Comparison of ENCODE assay signal across 27 cellular contexts in genomic region chr13:113093580-113094409, GRCh38. TPM values are rescaled to one million over a fixed set of nuclear protein-coding genes. Genes with fewer than 3 reads are reported as not detected.
"Had no signal": no experiment of that assay in that cellular context is flagged by ENCODE, and none has a peak within 500 bp of the region (broad histone marks: within the 10 kb centered on the region; RNA-seq: fewer than 3 reads in every experiment).

No MANE protein-coding gene starts in this region.

- H3K27ac ChIP-seq: foreskin keratinocyte, hepatocyte, sigmoid colon, upper lobe of left lung had no signal

- H3K9me3 ChIP-seq: sigmoid colon, upper lobe of left lung had no signal

- H3K27me3 ChIP-seq: hepatocyte, upper lobe of left lung had no signal

- H3K4me1 ChIP-seq: foreskin keratinocyte, upper lobe of left lung had no signal

- H2AFZ ChIP-seq: hepatocyte had no signal

- H3K4me2 ChIP-seq: hepatocyte, smooth muscle cell had no signal

- DNase-seq: activated CD4-positive, alpha-beta T cell treated with anti-CD3 and anti-CD28 coated beads for 36 hours; activated CD4-positive, alpha-beta T cell treated with anti-CD3 and anti-CD28 coated beads, Interleukin-2, amount 50 U/mL, for 4 hours; activated CD8-positive, alpha-beta memory T cell treated with anti-CD3 and anti-CD28 coated beads for 24 hours; activated CD8-positive, alpha-beta memory T cell treated with anti-CD3 and anti-CD28 coated beads, Interleukin-2, amount 50 U/mL, for 4 hours; activated naive CD4-positive, alpha-beta T cell; activated T-cell treated with anti-CD3 and anti-CD28 coated beads, Interleukin-2, amount 50 U/mL, for 24 hours; dermis blood vessel endothelial cell; effector memory CD4-positive, alpha-beta T cell; foreskin keratinocyte; immature natural killer cell; kidney glomerular epithelial cell; mesendoderm; naive B cell; occipital lobe; sigmoid colon; stimulated activated CD4-positive, alpha-beta T cell treated with anti-CD3 and anti-CD28 coated beads, Interleukin-2, amount 100 ng/mL, for 48 hours; stimulated activated CD8-positive, alpha-beta memory T cell treated with anti-CD3 and anti-CD28 coated beads, Interleukin-4, amount 100 ng/mL, for 48 hours; stimulated activated naive B cell treated with anti-CD40 and anti-IgM and Interleukin-4, amounts not matched to agents 10 μg/mL and 1 μg/mL and 100 μg/mL, for 72 hours had no signal

- H3K4me3 ChIP-seq: hepatocyte, sigmoid colon, smooth muscle cell, upper lobe of left lung had no signal

- ATAC-seq: activated CD4-positive, alpha-beta T cell treated with anti-CD3 and anti-CD28 coated beads for 36 hours; activated T-helper 17 cell treated with anti-CD3 and anti-CD28 coated beads, Interleukin-2, amount 50 U/mL, for 72 hours; foreskin keratinocyte; SK-N-SH treated with all-trans-retinoic acid at 6 μM for 48 hours; stimulated activated naive B cell treated with anti-CD40 and anti-IgM and Interleukin-4, amounts not matched to agents 10 μg/mL and 1 μg/mL and 100 μg/mL, for 72 hours; WTC11 had no signal

- H3K36me3 ChIP-seq: sigmoid colon had no signal

RNA-seq across cellular contexts. Expression of gene F7, which starts 11.8 kb away (rescaled TPM):
- total RNA-seq: bronchial epithelial cell, dermis blood vessel endothelial cell, foreskin keratinocyte, glomerular endothelial cell, sigmoid colon had no signal
- polyA plus RNA-seq: foreskin keratinocyte had no signal

RNA-seq across cellular contexts. Expression of gene F10, which starts 28.8 kb away (rescaled TPM):
- total RNA-seq: activated CD4-positive, alpha-beta T cell treated with anti-CD3 and anti-CD28 coated beads for 36 hours; dermis blood vessel endothelial cell; foreskin keratinocyte; glomerular endothelial cell had no signal
- polyA plus RNA-seq: foreskin keratinocyte, immature natural killer cell, neural cell had no signal
